ENCODE assay signal across 25 cellular contexts in the genomic region with DNA sequence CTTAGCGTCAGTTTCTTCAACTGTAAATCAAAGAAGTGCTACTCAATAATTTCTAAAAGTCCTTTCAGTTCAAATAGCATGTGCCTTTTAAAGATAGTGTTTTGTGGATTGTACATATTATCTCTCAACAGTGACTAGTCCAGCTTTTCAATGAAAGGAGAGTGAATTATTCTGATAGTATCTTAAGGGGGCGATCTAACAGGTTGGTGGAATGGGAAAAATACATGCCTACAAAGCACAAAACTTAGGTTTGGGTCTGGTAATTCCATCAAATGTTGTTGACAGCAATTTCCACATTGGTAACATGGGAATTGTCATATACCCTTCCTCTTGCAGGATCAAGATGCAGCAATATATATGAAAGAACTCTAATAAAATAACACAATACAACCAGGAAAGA. TPM values are rescaled to one million over a fixed set of nuclear protein-coding genes. Genes with fewer than 3 reads are reported as not detected.
DNase-seq lines count a peak whose midpoint lies in the region; TF ChIP-seq lines count a peak whose summit lies in the region.
"Had no signal": no experiment of that assay in that cellular context is flagged by ENCODE, and none has a peak within 500 bp of the region (broad histone marks: within the 10 kb centered on the region; RNA-seq: fewer than 3 reads in every experiment).

No MANE protein-coding gene starts in this region.

- H3K4ac ChIP-seq in mesendoderm (ENCODE audit: low read depth, low read length) = no peak overlapping the region

- WGBS in mesendoderm (ENCODE audit: extremely low coverage, insufficient coverage, low lambda C conversion rate) = no CpG with 5 or more reads among the region's 2 CpGs
- WGBS in testis, 2 donors = 89 to 97% methylated on average over 2 of the region's 2 CpGs

- intact Hi-C loops in testis (cut with DNase I; ENCODE audit: low total_unique reads) = no loop called here

- H3K9ac ChIP-seq in mesendoderm (ENCODE audit: low read length) = no peak overlapping the region

- H2BK120ac ChIP-seq in mesendoderm (ENCODE audit: low read depth, low read length) = no peak overlapping the region

- H2BK15ac ChIP-seq in mesendoderm (replicated peaks; ENCODE audit: low read depth) = no peak overlapping the region

- H3K27ac ChIP-seq in mesendoderm (ENCODE audit: low read depth, low read length) = no peak overlapping the region
- no peak overlapping the region for H3K27ac ChIP-seq in testis
- H3K27ac ChIP-seq: SJSA1 had no signal

- no peak overlapping the region for H2BK5ac ChIP-seq in mesendoderm (ENCODE audit: low read length)

- no peak for DNase-seq in activated naive CD4-positive, alpha-beta T cell (lab: John Stamatoyannopoulos, UW)
- DNase-seq in SK-MEL-5 (ENCODE audit: low read depth, low spot score) (peak; percentile 19), mesendoderm (peak; percentile 1), testis (no peak), NCI-H345 (lab: John Stamatoyannopoulos, UW) (no peak), anterior cingulate cortex (lab: John Stamatoyannopoulos, UW) (no peak)
- DNase-seq: 8988T; Calu3; MV-4-11; NCI-H1105; NCI-H1436 treated with DMSO at 0.1 percent for 48 hours; NCI-H187 treated with DMSO at 0.1 percent for 48 hours; NCI-H2107; NCI-H446; NCI-H524 treated with DMSO at 0.1 percent for 48 hours; NK-92 treated with Interleukin-12 subunit alpha and Interleukin-12 subunit beta, amount 100 ng/mL, for 24 hours; Right ventricle myocardium superior; RPMI8226 had no signal

- H3K36me3 Mint-ChIP-seq in activated naive CD4-positive, alpha-beta T cell treated with anti-CD3 and anti-CD28 coated beads, Interleukin-2, amount 50 U/mL, for 24 hours = no peaks in the 10 kb centered on the region

- H3K4me3 Mint-ChIP-seq in activated naive CD4-positive, alpha-beta T cell treated with anti-CD3 and anti-CD28 coated beads, Interleukin-2, amount 50 U/mL, for 24 hours = no peak overlapping the region

- H2AK5ac ChIP-seq in mesendoderm (ENCODE audit: low read length) = no peak overlapping the region

- H3K23ac ChIP-seq in mesendoderm (ENCODE audit: low read length) = no peak overlapping the region

- H3K9me3 Mint-ChIP-seq in activated naive CD4-positive, alpha-beta T cell treated with anti-CD3 and anti-CD28 coated beads, Interleukin-2, amount 50 U/mL, for 24 hours = peaks cover 5% of the 10 kb centered on the region

- no peaks in the 10 kb centered on the region for H3K27me3 Mint-ChIP-seq in activated naive CD4-positive, alpha-beta T cell treated with anti-CD3 and anti-CD28 coated beads, Interleukin-2, amount 50 U/mL, for 24 hours

- TF ChIP-seq POLR2A in testis (IDR thresholded peaks at IDR 0.05) = no peak

- TF ChIP-seq CTCF in testis (IDR thresholded peaks at IDR 0.05) = no peak

- no peaks in the 10 kb centered on the region for H3K79me1 ChIP-seq in mesendoderm (ENCODE audit: low read length)

- H3K4me1 ChIP-seq in mesendoderm (ENCODE audit: control insufficient read depth, low read depth, low read length) (no peaks in the 10 kb centered on the region), testis (no peaks in the 10 kb centered on the region)
- H3K4me1 ChIP-seq: SJSA1 had no signal

- H3K4me3 ChIP-seq in mesendoderm (ENCODE audit: low read length) = no peak overlapping the region
- H3K4me3 ChIP-seq in testis = no peak overlapping the region
- H3K4me3 ChIP-seq: K562, SJSA1 had no signal

- no peaks in the 10 kb centered on the region for H3K27me3 ChIP-seq in mesendoderm (ENCODE audit: insufficient read depth, low read length, poor library complexity)
- H3K27me3 ChIP-seq in testis = no peaks in the 10 kb centered on the region
- H3K27me3 ChIP-seq: SJSA1 had no signal

- H4K8ac ChIP-seq in mesendoderm (ENCODE audit: low read depth, low read length) = no peak overlapping the region

- peak overlapping the region; percentile 24 for H3K27ac Mint-ChIP-seq in activated naive CD4-positive, alpha-beta T cell treated with anti-CD3 and anti-CD28 coated beads, Interleukin-2, amount 50 U/mL, for 24 hours

- H4K5ac ChIP-seq in mesendoderm (ENCODE audit: low read length) = no peak overlapping the region

- H3K4me2 ChIP-seq in mesendoderm (ENCODE audit: low read length) = no peak overlapping the region

- no peaks in the 10 kb centered on the region for H3K4me1 Mint-ChIP-seq in activated naive CD4-positive, alpha-beta T cell treated with anti-CD3 and anti-CD28 coated beads, Interleukin-2, amount 50 U/mL, for 24 hours

- no peak overlapping the region for H3K56ac ChIP-seq in mesendoderm (ENCODE audit: low read length)

- no peak overlapping the region for H3K18ac ChIP-seq in mesendoderm (ENCODE audit: low read length)

- no peaks in the 10 kb centered on the region for H3K9me3 ChIP-seq in testis
- H3K9me3 ChIP-seq: SJSA1 had no signal

- no peaks in the 10 kb centered on the region for H3K79me2 ChIP-seq in mesendoderm (ENCODE audit: control insufficient read depth, insufficient read depth, low read length)

- H3K36me3 ChIP-seq in mesendoderm (ENCODE audit: control insufficient read depth, insufficient read depth, low read length) = no peaks in the 10 kb centered on the region
- no peaks in the 10 kb centered on the region for H3K36me3 ChIP-seq in testis (ENCODE audit: low read depth, missing control alignments)
- H3K36me3 ChIP-seq: SJSA1 had no signal

- in situ Hi-C loops in SK-MEL-5 (cut with HindIII; ENCODE audit: low pct_unique_long_range_greater_than_20kb, low sequenced_read_pairs) = no loop called here

RNA-seq across cellular contexts. Expression of a gene that starts 50.1 kb away (rescaled TPM):
- not detected in 2 replicates for total RNA-seq in SK-MEL-5 (2014; rRNA removed; shearing (Covaris generic))
- not detected in 2 replicates for polyA plus RNA-seq in SK-MEL-5 (2015; cell fraction: cytosol; rRNA removed)
- not detected in 2 replicates for polyA plus RNA-seq in SK-MEL-5 (2015; cell fraction: nucleus; rRNA removed)
- polyA plus RNA-seq in mesendoderm (2013, experiment 1 of 2) = 0.01 TPM
- polyA plus RNA-seq in mesendoderm (2013, experiment 2 of 2) = 0.01 TPM
- total RNA-seq in testis = 10 to 100 TPM; 72.5 to 92.2 TPM
- polyA plus RNA-seq in testis (ENCODE audit: insufficient read depth, low read depth, low replicate concordance) = 303 TPM
- total RNA-seq: Calu3, HepG2, HT1080, MCF 10A, Right ventricle myocardium superior, SJSA1 had no signal
- polyA plus RNA-seq: BJ, HepG2 had no signal

Comparison
In these comparisons a context has a peak if more than half of its experiments do, and no peak if none do; other contexts are left out.
1. DNase-seq: peak in SK-MEL-5 (single experiment) and mesendoderm (single experiment); none in activated naive CD4-positive, alpha-beta T cell (0 of 4), testis (single experiment), NCI-H345 (single experiment) and anterior cingulate cortex (0 of 58).
2. RNA of a gene that starts 50.1 kb away (total RNA-seq): 72.5 to 92.2 TPM in testis; not detected in SK-MEL-5; every median in the first group is over 10 times any median in the second.